15 cellular contexts compared by ENCODE assay signal in the genomic region with DNA sequence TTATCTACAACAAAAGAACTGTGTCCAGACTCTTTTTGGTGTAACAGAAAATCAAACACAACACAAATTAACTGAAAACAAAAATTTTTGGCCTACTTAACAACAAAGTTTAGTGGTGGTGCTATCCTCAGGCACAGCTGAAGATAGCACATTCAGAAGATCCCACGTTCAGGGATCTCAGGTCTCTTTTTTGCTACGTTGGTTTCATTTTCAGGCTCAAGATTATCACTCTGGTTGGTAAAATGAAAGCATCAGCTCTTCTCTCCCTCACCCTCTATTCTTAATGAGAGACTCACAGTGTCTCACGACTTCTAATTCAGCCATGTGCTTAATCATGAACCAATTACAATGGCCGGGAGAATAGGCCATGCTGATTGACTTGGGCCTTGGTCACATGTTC.
A peak's percentile ranks its signal among the peaks of the same experiment; 100 is the strongest.
DNase-seq lines count a peak whose midpoint lies in the region; ATAC-seq, FAIRE-seq and TF ChIP-seq lines count a peak whose summit lies in the region.
"Had no signal": no experiment of that assay in that cellular context is flagged by ENCODE, and none has a peak within 500 bp of the region (broad histone marks: within the 10 kb centered on the region; RNA-seq: fewer than 3 reads in every experiment).

No MANE protein-coding gene starts in this region.

- intact Hi-C loops in HepG2 (cut with micrococcal nuclease; ENCODE audit: unreplicated experiment), result no loop called here

- peak; percentile 77 for ATAC-seq in GM19043 (IDR thresholded peaks at IDR 0.05; ENCODE audit: low read depth, unreplicated experiment)
- ATAC-seq in GM21717 (IDR thresholded peaks at IDR 0.05; ENCODE audit: unreplicated experiment), result peak; percentile 92
- ATAC-seq in HG03175 (IDR thresholded peaks at IDR 0.05; ENCODE audit: unreplicated experiment), result peak; percentile 68
- no peak for ATAC-seq in HG03139 (IDR thresholded peaks at IDR 0.05; ENCODE audit: unreplicated experiment)
- no peak for ATAC-seq in HepG2
- ATAC-seq: left colon, PC-3 had no signal

- in situ Hi-C loops in HepG2 (cut with HindIII; ENCODE audit: extremely low pct_ligation_motif_present, low pct_unique_long_range_greater_than_20kb), result no loop called here

- TF ChIP-seq EP300 in HepG2 (IDR thresholded peaks at IDR 0.05; ENCODE audit: low read depth in 2 of 2, low read length in 2 of 2), result no peak
- no peak for TF ChIP-seq EP300 in HepG2 (CRISPR knock-in tag; IDR thresholded peaks at IDR 0.05; ENCODE audit: borderline replicate concordance)

- WGBS in HepG2 (ENCODE audit: low lambda C conversion rate), result 33% methylated on average over 4 of the region's 4 CpGs

- FAIRE-seq in HepG2 (lab: Jason Lieb, UNC), result no peak

- no peaks in the 10 kb centered on the region for H3K36me3 ChIP-seq in HepG2 (replicated peaks in 1 of 2; ENCODE audit: control insufficient read depth in 1 of 2, insufficient read depth in 2 of 2, low read length in 2 of 2)

- CTCF ChIA-PET in HepG2 (lab: Yijun Ruan, JAX; ENCODE audit: low intra/inter-chr PET ratio, low total read pairs), result no interaction called here

- no peak overlapping the region for H2AFZ ChIP-seq in HepG2 (ENCODE audit: low read length)

- TF ChIP-seq CTCF in GM10266 (IDR thresholded peaks at IDR 0.05; ENCODE audit: control insufficient read depth, insufficient read depth, low read depth, missing control alignments) (no peak), HepG2 (CRISPR knock-in tag; IDR thresholded peaks at IDR 0.05) (no peak)

- POLR2A ChIA-PET in HepG2 (lab: Yijun Ruan, JAX), result no interaction called here

- no peaks in the 10 kb centered on the region for H3K79me2 ChIP-seq in HepG2 (ENCODE audit: insufficient read depth, low read length)

- BruUV-seq in HepG2 (replicated peaks; lab: Mats Ljungman, UMichigan), result no TSS peak

- no peak overlapping the region for H3K4me2 ChIP-seq in HepG2 (ENCODE audit: low read depth, low read length)

- TF ChIP-seq POLR2A in HepG2 (IDR thresholded peaks at IDR 0.05; ENCODE audit: insufficient read depth in 1 of 2, low read depth in 2 of 2, low read length in 2 of 2), result no peak

- no peak overlapping the region for H3K9ac ChIP-seq in HepG2 (ENCODE audit: insufficient read depth, low read depth, low read length)

- no peak overlapping the region for H3K4me3 ChIP-seq in HepG2 (replicated peaks in 1 of 3; ENCODE audit: insufficient read depth in 1 of 3, low read depth in 2 of 3, low read length in 3 of 3)

- TF ChIP-seq RAD21 in HepG2 (CRISPR knock-in tag; IDR thresholded peaks at IDR 0.05), result no peak

- no peaks in the 10 kb centered on the region for H3K9me3 ChIP-seq in HepG2 (ENCODE audit: low read length)

- H3K4me1 ChIP-seq in HepG2 (ENCODE audit: insufficient read depth, low read length), result no peaks in the 10 kb centered on the region

- H3K27me3 ChIP-seq in HepG2 (ENCODE audit: control insufficient read depth in 1 of 2, insufficient read depth in 2 of 2, low read length in 2 of 2), result no peaks in the 10 kb centered on the region

- no peak overlapping the region for H3K27ac ChIP-seq in HepG2 (ENCODE audit: extremely low read length, insufficient read depth, low read length)

- no peaks in the 10 kb centered on the region for H4K20me1 ChIP-seq in HepG2 (ENCODE audit: insufficient read depth, low read length)

- DNase-seq in GM10266 (ENCODE audit: extremely low spot score) (peak; percentile 27), SW480 (ENCODE audit: low spot score) (no peak), HepG2 (ENCODE audit: low spot score) (no peak), D341Med (ENCODE audit: low spot score) (no peak)
- DNase-seq: activated effector memory CD4-positive, alpha-beta T cell treated with anti-CD3 and anti-CD28 coated beads, Interleukin-2, amount 50 U/mL, for 16 hours; EL; H9; left colon; NCI-H226; PC-3; stimulated activated naive CD4-positive, alpha-beta T cell had no signal

TF ChIP-seq in HepG2, 621 proteins besides CTCF, POLR2A, EP300 and RAD21:
- TF ChIP-seq FIP1L1 (IDR thresholded peaks at IDR 0.05; ENCODE audit: borderline replicate concordance, insufficient read depth, low read depth, low read length) (no peak), IRF2 (CRISPR knock-in tag; IDR thresholded peaks at IDR 0.05) (no peak), ZKSCAN5 (CRISPR knock-in tag; IDR thresholded peaks at IDR 0.05) (no peak), CCDC6 (CRISPR knock-in tag; IDR thresholded peaks at IDR 0.05) (no peak), ZNF383 (CRISPR knock-in tag; IDR thresholded peaks at IDR 0.05; ENCODE audit: borderline replicate concordance) (no peak), SP1 (IDR thresholded peaks at IDR 0.05) (no peak), SP1 (CRISPR knock-in tag; IDR thresholded peaks at IDR 0.05) (no peak)
- TF ChIP-seq, protein P1, sequence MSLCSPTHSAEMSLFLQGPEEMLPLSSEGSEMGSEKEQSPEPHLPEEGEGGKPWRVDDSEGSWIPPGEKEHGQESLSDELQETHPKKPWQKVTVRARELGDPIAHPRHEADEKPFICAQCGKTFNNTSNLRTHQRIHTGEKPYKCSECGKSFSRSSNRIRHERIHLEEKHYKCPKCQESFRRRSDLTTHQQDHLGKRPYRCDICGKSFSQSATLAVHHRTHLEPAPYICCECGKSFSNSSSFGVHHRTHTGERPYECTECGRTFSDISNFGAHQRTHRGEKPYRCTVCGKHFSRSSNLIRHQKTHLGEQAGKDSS (CRISPR knock-in tag; IDR thresholded peaks at IDR 0.05; ENCODE audit: borderline replicate concordance, low read depth), result no peak
- TF ChIP-seq, protein P2, sequence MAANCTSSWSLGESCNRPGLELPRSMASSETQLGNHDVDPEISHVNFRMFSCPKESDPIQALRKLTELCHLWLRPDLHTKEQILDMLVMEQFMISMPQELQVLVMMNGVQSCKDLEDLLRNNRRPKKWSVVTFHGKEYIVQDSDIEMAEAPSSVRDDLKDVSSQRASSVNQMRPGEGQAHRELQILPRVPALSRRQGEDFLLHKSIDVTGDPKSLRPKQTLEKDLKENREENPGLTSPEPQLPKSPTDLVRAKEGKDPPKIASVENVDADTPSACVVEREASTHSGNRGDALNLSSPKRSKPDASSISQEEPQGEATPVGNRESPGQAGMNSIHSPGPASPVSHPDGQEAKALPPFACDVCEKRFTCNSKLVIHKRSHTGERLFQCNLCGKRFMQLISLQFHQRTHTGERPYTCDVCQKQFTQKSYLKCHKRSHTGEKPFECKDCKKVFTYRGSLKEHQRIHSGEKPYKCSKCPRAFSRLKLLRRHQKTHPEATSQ (CRISPR knock-in tag; IDR thresholded peaks at IDR 0.05; ENCODE audit: borderline replicate concordance), result no peak
- TF ChIP-seq, protein P3, sequence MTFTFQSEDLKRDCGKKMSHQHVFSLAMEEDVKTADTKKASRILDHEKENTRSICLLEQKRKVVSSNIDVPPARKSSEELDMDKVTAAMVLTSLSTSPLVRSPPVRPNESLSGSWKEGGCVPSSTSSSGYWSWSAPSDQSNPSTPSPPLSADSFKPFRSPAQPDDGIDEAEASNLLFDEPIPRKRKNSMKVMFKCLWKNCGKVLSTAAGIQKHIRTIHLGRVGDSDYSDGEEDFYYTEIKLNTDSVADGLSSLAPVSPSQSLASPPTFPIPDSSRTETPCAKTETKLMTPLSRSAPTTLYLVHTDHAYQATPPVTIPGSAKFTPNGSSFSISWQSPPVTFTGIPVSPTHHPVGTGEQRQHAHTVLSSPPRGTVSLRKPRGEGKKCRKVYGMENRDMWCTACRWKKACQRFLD (CRISPR knock-in tag; IDR thresholded peaks at IDR 0.05; ENCODE audit: borderline replicate concordance), result no peak
- TF ChIP-seq, protein P4, sequence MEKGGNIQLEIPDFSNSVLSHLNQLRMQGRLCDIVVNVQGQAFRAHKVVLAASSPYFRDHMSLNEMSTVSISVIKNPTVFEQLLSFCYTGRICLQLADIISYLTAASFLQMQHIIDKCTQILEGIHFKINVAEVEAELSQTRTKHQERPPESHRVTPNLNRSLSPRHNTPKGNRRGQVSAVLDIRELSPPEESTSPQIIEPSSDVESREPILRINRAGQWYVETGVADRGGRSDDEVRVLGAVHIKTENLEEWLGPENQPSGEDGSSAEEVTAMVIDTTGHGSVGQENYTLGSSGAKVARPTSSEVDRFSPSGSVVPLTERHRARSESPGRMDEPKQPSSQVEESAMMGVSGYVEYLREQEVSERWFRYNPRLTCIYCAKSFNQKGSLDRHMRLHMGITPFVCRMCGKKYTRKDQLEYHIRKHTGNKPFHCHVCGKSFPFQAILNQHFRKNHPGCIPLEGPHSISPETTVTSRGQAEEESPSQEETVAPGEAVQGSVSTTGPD (CRISPR knock-in tag; IDR thresholded peaks at IDR 0.05), result no peak
TF ChIP-seq in HepG2: peak in this region for 0.

Comparison
In these comparisons a context has a peak if more than half of its experiments do, and no peak if none do; other contexts are left out.
1. ATAC-seq: peak in GM19043 (single experiment), GM21717 (single experiment) and HG03175 (single experiment); none in HG03139 (single experiment) and HepG2 (single experiment).